In genomic region chr22:39651783-39652058, GRCh38 we compare ENCODE assay signal across 26 cellular contexts.
"Had no signal": no experiment of that assay in that cellular context is flagged by ENCODE, and none has a peak within 500 bp of the region (broad histone marks: within the 10 kb centered on the region; RNA-seq: fewer than 3 reads in every experiment).

No MANE protein-coding gene starts in this region.

- H3K4me1 Mint-ChIP-seq: activated naive CD8-positive, alpha-beta T cell treated with anti-CD3 and anti-CD28 coated beads for 36 hours; stimulated activated naive B cell treated with anti-CD40 and anti-IgM and Interleukin-4, amounts not matched to agents 10 μg/mL and 1 μg/mL and 100 μg/mL, for 72 hours had no signal

- H3K27ac ChIP-seq: adrenal gland, body of pancreas, colonic mucosa, hepatocyte, neutrophil, suprapubic skin, tibial artery, VCaP had no signal

- DNase-seq: activated CD4-positive, alpha-beta T cell treated with anti-CD3 and anti-CD28 coated beads for 48 hours; activated CD4-positive, alpha-beta T cell treated with anti-CD3 and anti-CD28 coated beads, Interleukin-2, amount 50 U/mL, for 48 hours; activated CD8-positive, alpha-beta memory T cell treated with anti-CD3 and anti-CD28 coated beads for 24 hours; activated effector memory CD4-positive, alpha-beta T cell treated with Interleukin-2 at 50 U/mL for 16 hours; activated naive CD4-positive, alpha-beta T cell treated with anti-CD3 and anti-CD28 coated beads for 36 hours; activated naive CD8-positive, alpha-beta T cell treated with anti-CD3 and anti-CD28 coated beads for 36 hours; adrenal gland; aorta; body of pancreas; colonic mucosa; effector memory CD4-positive, alpha-beta T cell; foreskin melanocyte; islet precursor cell; mesendoderm; mucosa of descending colon; stimulated activated CD4-positive, alpha-beta T cell treated with anti-CD3 and anti-CD28 coated beads, Interleukin-15, amount 100 ng/mL, for 24 hours; stimulated activated CD4-positive, alpha-beta T cell treated with anti-CD3 and anti-CD28 coated beads, Interleukin-2, amount 100 ng/mL, for 24 hours; stimulated activated naive B cell treated with anti-CD40 and anti-IgM and Interleukin-4, amounts not matched to agents 10 μg/mL and 1 μg/mL and 100 μg/mL, for 72 hours; T-helper 9 cell; tibial artery had no signal

- ATAC-seq: body of pancreas; mucosa of descending colon; natural killer cell treated with Interleukin-12 subunit alpha and Interleukin-12 subunit beta and Interleukin-15 and Interleukin-18, amount 100 ng/mL, for 72 hours; stimulated activated naive B cell treated with anti-CD40 and anti-IgM and Interleukin-4, amounts not matched to agents 10 μg/mL and 1 μg/mL and 100 μg/mL, for 72 hours had no signal

- H3K36me3 Mint-ChIP-seq: activated naive CD8-positive, alpha-beta T cell treated with anti-CD3 and anti-CD28 coated beads for 36 hours; natural killer cell treated with Interleukin-12 subunit alpha and Interleukin-12 subunit beta and Interleukin-15 and Interleukin-18, amount 100 ng/mL, for 72 hours; stimulated activated naive B cell treated with anti-CD40 and anti-IgM and Interleukin-4, amounts not matched to agents 10 μg/mL and 1 μg/mL and 100 μg/mL, for 72 hours had no signal

- H3K9me3 Mint-ChIP-seq: activated naive CD4-positive, alpha-beta T cell treated with anti-CD3 and anti-CD28 coated beads for 36 hours; activated naive CD8-positive, alpha-beta T cell treated with anti-CD3 and anti-CD28 coated beads for 36 hours; natural killer cell treated with Interleukin-12 subunit alpha and Interleukin-12 subunit beta and Interleukin-15 and Interleukin-18, amount 100 ng/mL, for 72 hours; stimulated activated naive B cell treated with anti-CD40 and anti-IgM and Interleukin-4, amounts not matched to agents 10 μg/mL and 1 μg/mL and 100 μg/mL, for 72 hours had no signal

- H3K4me3 ChIP-seq: adrenal gland, body of pancreas, colonic mucosa, hepatocyte, mucosa of descending colon, smooth muscle cell, suprapubic skin, tibial artery had no signal

- H3K4me3 Mint-ChIP-seq: activated naive CD4-positive, alpha-beta T cell treated with anti-CD3 and anti-CD28 coated beads for 36 hours; activated naive CD8-positive, alpha-beta T cell treated with anti-CD3 and anti-CD28 coated beads for 36 hours; natural killer cell treated with Interleukin-12 subunit alpha and Interleukin-12 subunit beta and Interleukin-15 and Interleukin-18, amount 100 ng/mL, for 72 hours; stimulated activated naive B cell treated with anti-CD40 and anti-IgM and Interleukin-4, amounts not matched to agents 10 μg/mL and 1 μg/mL and 100 μg/mL, for 72 hours had no signal

- H3K9me3 ChIP-seq: adrenal gland, body of pancreas, colonic mucosa, mucosa of descending colon, neutrophil, suprapubic skin had no signal

- H3K4me1 ChIP-seq: adrenal gland, body of pancreas, colonic mucosa, suprapubic skin, tibial artery had no signal

- H3K27ac Mint-ChIP-seq: activated naive CD4-positive, alpha-beta T cell treated with anti-CD3 and anti-CD28 coated beads for 36 hours; activated naive CD8-positive, alpha-beta T cell treated with anti-CD3 and anti-CD28 coated beads for 36 hours; natural killer cell treated with Interleukin-12 subunit alpha and Interleukin-12 subunit beta and Interleukin-15 and Interleukin-18, amount 100 ng/mL, for 72 hours; stimulated activated naive B cell treated with anti-CD40 and anti-IgM and Interleukin-4, amounts not matched to agents 10 μg/mL and 1 μg/mL and 100 μg/mL, for 72 hours had no signal

- H3K36me3 ChIP-seq: adrenal gland, colonic mucosa, neutrophil, suprapubic skin, tibial artery had no signal

- H3K27me3 ChIP-seq: adrenal gland, body of pancreas, colonic mucosa had no signal
